Comparison of ENCODE assay signal across 15 cellular contexts in genomic region chr9:72390896-72391295, GRCh38.
"Had no signal": no experiment of that assay in that cellular context is flagged by ENCODE, and none has a peak within 500 bp of the region (broad histone marks: within the 10 kb centered on the region; RNA-seq: fewer than 3 reads in every experiment).

No MANE protein-coding gene starts in this region.

- H3K4me3 ChIP-seq: coronary artery, heart right ventricle, right atrium auricular region, sigmoid colon, suprapubic skin, thyroid gland had no signal

- H3K4me3 Mint-ChIP-seq: endodermal cell; naive thymus-derived CD8-positive, alpha-beta T cell; type B pancreatic cell had no signal

- H3K27me3 Mint-ChIP-seq: type B pancreatic cell had no signal

- H3K27ac Mint-ChIP-seq: endodermal cell; naive thymus-derived CD8-positive, alpha-beta T cell; type B pancreatic cell had no signal

- ATAC-seq: heart right ventricle; naive thymus-derived CD8-positive, alpha-beta T cell; stimulated activated naive CD8-positive, alpha-beta T cell treated with anti-CD3 and anti-CD28 coated beads, Interleukin-15, Interleukin-2, amounts not matched to agents 100 U/mL and 50 U/mL, for 24 hours had no signal

- H3K27me3 ChIP-seq: heart right ventricle, right atrium auricular region, sigmoid colon, suprapubic skin, thyroid gland had no signal

- H3K36me3 ChIP-seq: heart right ventricle, right atrium auricular region, sigmoid colon, suprapubic skin, thyroid gland had no signal

- H3K9me3 Mint-ChIP-seq: endodermal cell; naive thymus-derived CD8-positive, alpha-beta T cell had no signal

- H3K36me3 Mint-ChIP-seq: naive thymus-derived CD8-positive, alpha-beta T cell; type B pancreatic cell had no signal

- H3K4me1 Mint-ChIP-seq: endodermal cell had no signal

- DNase-seq: effector CD4-positive, alpha-beta T cell; endodermal cell; heart right ventricle; hypothalamus; kidney glomerular epithelial cell; naive thymus-derived CD8-positive, alpha-beta T cell; posterior cingulate gyrus; sigmoid colon; stimulated activated CD4-positive, alpha-beta T cell treated with anti-CD3 and anti-CD28 coated beads, Interleukin-2, amount 100 ng/mL, for 48 hours; stimulated activated naive CD8-positive, alpha-beta T cell treated with anti-CD3 and anti-CD28 coated beads, Interleukin-15, Interleukin-2, amounts not matched to agents 100 U/mL and 50 U/mL, for 24 hours; thyroid gland had no signal
